ENCODE assay signal across 14 cellular contexts in genomic region chr7:94888995-94889523, GRCh38. TPM values are rescaled to one million over a fixed set of nuclear protein-coding genes. Genes with fewer than 3 reads are reported as not detected.
DNase-seq lines count a peak whose midpoint lies in the region; TF ChIP-seq lines count a peak whose summit lies in the region.
"Had no signal": no experiment of that assay in that cellular context is flagged by ENCODE, and none has a peak within 500 bp of the region (broad histone marks: within the 10 kb centered on the region; RNA-seq: fewer than 3 reads in every experiment).

No MANE protein-coding gene starts in this region.

- H3K9ac ChIP-seq in rectal smooth muscle tissue (ENCODE audit: low read length) (no peak overlapping the region), mammary epithelial cell (ENCODE audit: insufficient read depth, low read length) (no peak overlapping the region)

- in situ Hi-C loops in mammary epithelial cell (cut with MboI; ENCODE audit: low sequenced_read_pairs in 2 of 2), result no loop called here

- no peaks in the 10 kb centered on the region for H3K36me3 Mint-ChIP-seq in nephron (ENCODE audit: low read depth)

- peak overlapping the region; percentile 47 to 79 (median 59) for H3K27ac Mint-ChIP-seq in nephron
- H3K27ac Mint-ChIP-seq: B cell; CD4-positive, alpha-beta T cell; GM23338 had no signal

- H3K27me3 ChIP-seq in rectal smooth muscle tissue (ENCODE audit: control insufficient read depth, insufficient read depth, low read length) (no peaks in the 10 kb centered on the region), mammary epithelial cell (ENCODE audit: insufficient read depth, low read length) (no peaks in the 10 kb centered on the region)

- H3K79me2 ChIP-seq in mammary epithelial cell (ENCODE audit: insufficient read depth, low read length), result no peaks in the 10 kb centered on the region

- dilution Hi-C loops in mammary epithelial cell (cut with HindIII; ENCODE audit: low sequenced_read_pairs), result loop anchor here (5.0 kb wide), 1 partner anchor 62 kb away; no protein-coding TSS in a partner anchor

- CTCF ChIA-PET in HEK293 (lab: Yijun Ruan, JAX) (interaction anchor here (0.5 to 1.6 kb wide), 4 partner anchors 12 to 440 kb away, joined by 3 read pairs; no protein-coding TSS in a partner anchor), mammary epithelial cell (lab: Charles Lee; ENCODE audit: low non-redundant PET) (no interaction called here)

- H3K4me1 Mint-ChIP-seq in nephron, result peaks cover 11% of the 10 kb centered on the region
- H3K4me1 Mint-ChIP-seq: B cell, GM23338 had no signal

- intact Hi-C loops in mammary epithelial cell (cut with micrococcal nuclease), result no loop called here

- BruUV-seq in mammary epithelial cell (replicated peaks; lab: Mats Ljungman, UMichigan), result no TSS peak

- H3K4me1 ChIP-seq in HEK293 (ENCODE audit: control insufficient read depth, insufficient read depth, low read length), result peaks cover 9% of the 10 kb centered on the region
- peaks cover 8% of the 10 kb centered on the region for H3K4me1 ChIP-seq in rectal smooth muscle tissue (ENCODE audit: control insufficient read depth, insufficient read depth, low read length)
- H3K4me1 ChIP-seq in mammary epithelial cell (ENCODE audit: insufficient read depth, low read length), result no peaks in the 10 kb centered on the region

- POLR2A ChIA-PET in HEK293 (lab: Yijun Ruan, JAX), result interaction anchor here (1.2 kb wide), 1 partner anchor 232 kb away, joined by 4 read pairs; no protein-coding TSS in a partner anchor

- peaks cover 3% of the 10 kb centered on the region for H3K27me3 Mint-ChIP-seq in nephron (ENCODE audit: low read depth)

- no peaks in the 10 kb centered on the region for H4K20me1 ChIP-seq in mammary epithelial cell (ENCODE audit: insufficient read depth, low read length)

- H3K9me3 Mint-ChIP-seq in nephron, result no peaks in the 10 kb centered on the region
- H3K9me3 Mint-ChIP-seq: CD4-positive, alpha-beta T cell; GM23338 had no signal

- no peak overlapping the region for H3K4me3 ChIP-seq in HEK293 (ENCODE audit: low read depth, low read length)
- H3K4me3 ChIP-seq in rectal smooth muscle tissue (ENCODE audit: low read length), result no peak overlapping the region
- H3K4me3 ChIP-seq in mammary epithelial cell (replicated peaks in 1 of 3; ENCODE audit: insufficient read depth in 1 of 3, low read depth in 2 of 3, low read length in 3 of 3), result no peak overlapping the region
- H3K4me3 ChIP-seq: GM23338 had no signal

- no peak overlapping the region for H3K4me3 Mint-ChIP-seq in nephron
- H3K4me3 Mint-ChIP-seq: B cell; CD4-positive, alpha-beta T cell; GM23338 had no signal

- H3K4me2 ChIP-seq in mammary epithelial cell (ENCODE audit: insufficient read depth, low read depth, low read length), result no peak overlapping the region
- H3K4me2 ChIP-seq: GM23338 had no signal

- DNase-seq in ureter (ENCODE audit: low spot score), result no peak
- DNase-seq in mammary epithelial cell, result no peak
- DNase-seq in activated CD8-positive, alpha-beta memory T cell treated with anti-CD3 and anti-CD28 coated beads for 24 hours, result no peak
- DNase-seq: C1 segment of cervical spinal cord; CD4-positive, alpha-beta T cell; DND-41; GDM1; H7 had no signal

- no peak overlapping the region for H3K27ac ChIP-seq in HEK293 (ENCODE audit: extremely low read depth, low read depth, low read length)
- peak overlapping the region; percentile 27 for H3K27ac ChIP-seq in VCaP
- H3K27ac ChIP-seq in rectal smooth muscle tissue (ENCODE audit: low read depth, low read length), result peak overlapping the region; percentile 43
- no peak overlapping the region for H3K27ac ChIP-seq in mammary epithelial cell (ENCODE audit: insufficient read depth, low read depth, low read length)

- WGBS in mammary epithelial cell (ENCODE audit: low coverage, missing lambda C conversion rate), result 53% methylated on average over 2 of the region's 2 CpGs

- H3K36me3 ChIP-seq in HEK293 (ENCODE audit: control insufficient read depth in 2 of 2, insufficient read depth in 1 of 2, low read length in 2 of 2) (no peaks in the 10 kb centered on the region), rectal smooth muscle tissue (ENCODE audit: control insufficient read depth, insufficient read depth, low read length) (no peaks in the 10 kb centered on the region), mammary epithelial cell (ENCODE audit: insufficient read depth, low read length) (no peaks in the 10 kb centered on the region)

- H3K9me3 ChIP-seq in HEK293 (ENCODE audit: control insufficient read depth, insufficient read depth, low read depth, low read length), result no peaks in the 10 kb centered on the region
- H3K9me3 ChIP-seq in mammary epithelial cell (replicated peaks; ENCODE audit: insufficient read depth, low read length), result no peaks in the 10 kb centered on the region

- no peak overlapping the region for H2AFZ ChIP-seq in mammary epithelial cell (ENCODE audit: low read depth, low read length)

- no peak for TF ChIP-seq CTCF in HEK293 (tag by site-specific recombination; IDR thresholded peaks at IDR 0.05)
- no peak for TF ChIP-seq CTCF in VCaP (conservative IDR thresholded peaks at IDR 0.05)
- no peak for TF ChIP-seq CTCF in nephron (IDR thresholded peaks at IDR 0.05; ENCODE audit: unreplicated experiment in 3 of 3)
- TF ChIP-seq CTCF in mammary epithelial cell (conservative IDR thresholded peaks at IDR 0.05 in 1 of 2, IDR thresholded peaks at IDR 0.05 in 1 of 2; ENCODE audit: extremely low read depth in 1 of 2, insufficient read depth in 1 of 2, low read depth in 1 of 2, low read length in 2 of 2), result no peak

TF ChIP-seq in HEK293, 187 proteins besides CTCF, POLR2A, EP300 and RAD21 (continues in another document):
- TF ChIP-seq, protein P1, sequence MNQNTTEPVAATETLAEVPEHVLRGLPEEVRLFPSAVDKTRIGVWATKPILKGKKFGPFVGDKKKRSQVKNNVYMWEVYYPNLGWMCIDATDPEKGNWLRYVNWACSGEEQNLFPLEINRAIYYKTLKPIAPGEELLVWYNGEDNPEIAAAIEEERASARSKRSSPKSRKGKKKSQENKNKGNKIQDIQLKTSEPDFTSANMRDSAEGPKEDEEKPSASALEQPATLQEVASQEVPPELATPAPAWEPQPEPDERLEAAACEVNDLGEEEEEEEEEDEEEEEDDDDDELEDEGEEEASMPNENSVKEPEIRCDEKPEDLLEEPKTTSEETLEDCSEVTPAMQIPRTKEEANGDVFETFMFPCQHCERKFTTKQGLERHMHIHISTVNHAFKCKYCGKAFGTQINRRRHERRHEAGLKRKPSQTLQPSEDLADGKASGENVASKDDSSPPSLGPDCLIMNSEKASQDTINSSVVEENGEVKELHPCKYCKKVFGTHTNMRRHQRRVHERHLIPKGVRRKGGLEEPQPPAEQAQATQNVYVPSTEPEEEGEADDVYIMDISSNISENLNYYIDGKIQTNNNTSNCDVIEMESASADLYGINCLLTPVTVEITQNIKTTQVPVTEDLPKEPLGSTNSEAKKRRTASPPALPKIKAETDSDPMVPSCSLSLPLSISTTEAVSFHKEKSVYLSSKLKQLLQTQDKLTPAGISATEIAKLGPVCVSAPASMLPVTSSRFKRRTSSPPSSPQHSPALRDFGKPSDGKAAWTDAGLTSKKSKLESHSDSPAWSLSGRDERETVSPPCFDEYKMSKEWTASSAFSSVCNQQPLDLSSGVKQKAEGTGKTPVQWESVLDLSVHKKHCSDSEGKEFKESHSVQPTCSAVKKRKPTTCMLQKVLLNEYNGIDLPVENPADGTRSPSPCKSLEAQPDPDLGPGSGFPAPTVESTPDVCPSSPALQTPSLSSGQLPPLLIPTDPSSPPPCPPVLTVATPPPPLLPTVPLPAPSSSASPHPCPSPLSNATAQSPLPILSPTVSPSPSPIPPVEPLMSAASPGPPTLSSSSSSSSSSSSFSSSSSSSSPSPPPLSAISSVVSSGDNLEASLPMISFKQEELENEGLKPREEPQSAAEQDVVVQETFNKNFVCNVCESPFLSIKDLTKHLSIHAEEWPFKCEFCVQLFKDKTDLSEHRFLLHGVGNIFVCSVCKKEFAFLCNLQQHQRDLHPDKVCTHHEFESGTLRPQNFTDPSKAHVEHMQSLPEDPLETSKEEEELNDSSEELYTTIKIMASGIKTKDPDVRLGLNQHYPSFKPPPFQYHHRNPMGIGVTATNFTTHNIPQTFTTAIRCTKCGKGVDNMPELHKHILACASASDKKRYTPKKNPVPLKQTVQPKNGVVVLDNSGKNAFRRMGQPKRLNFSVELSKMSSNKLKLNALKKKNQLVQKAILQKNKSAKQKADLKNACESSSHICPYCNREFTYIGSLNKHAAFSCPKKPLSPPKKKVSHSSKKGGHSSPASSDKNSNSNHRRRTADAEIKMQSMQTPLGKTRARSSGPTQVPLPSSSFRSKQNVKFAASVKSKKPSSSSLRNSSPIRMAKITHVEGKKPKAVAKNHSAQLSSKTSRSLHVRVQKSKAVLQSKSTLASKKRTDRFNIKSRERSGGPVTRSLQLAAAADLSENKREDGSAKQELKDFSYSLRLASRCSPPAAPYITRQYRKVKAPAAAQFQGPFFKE (tag by site-specific recombination; IDR thresholded peaks at IDR 0.05; ENCODE audit: borderline replicate concordance), result no peak
- TF ChIP-seq ZNF449 (tag by site-specific recombination; IDR thresholded peaks at IDR 0.05) (peak; percentile 96), OVOL3 (tag by site-specific recombination; IDR thresholded peaks at IDR 0.05) (no peak), ZFHX2 (tag by site-specific recombination; conservative IDR thresholded peaks at IDR 0.05) (no peak), ZBTB7A (tag by site-specific recombination; IDR thresholded peaks at IDR 0.05; ENCODE audit: low read depth) (no peak)

RNA-seq across cellular contexts. Expression of gene PPP1R9A, which starts 18.3 kb away (rescaled TPM):
- total RNA-seq in ureter (39.5 TPM), mammary epithelial cell (1 to 10 TPM in 1 of 2 donors, not detected in 1; 1.7 TPM)
- polyA plus RNA-seq in mammary epithelial cell, result not detected
- not detected for polyA minus RNA-seq in mammary epithelial cell
- total RNA-seq: CD4-positive, alpha-beta T cell had no signal

Comparison
In these comparisons a context has a peak if more than half of its experiments do, and no peak if none do; other contexts are left out.
1. H3K27ac ChIP-seq: peak in VCaP (single experiment) and rectal smooth muscle tissue (single experiment); none in HEK293 (single experiment) and mammary epithelial cell (single experiment).
2. RNA of gene PPP1R9A, which starts 18.3 kb away (total RNA-seq): 39.5 TPM in ureter (single experiment); 1.7 TPM in mammary epithelial cell; every median in the first group is over 10 times any median in the second.